ENCODE assay signal across 11 cellular contexts in the genomic region with DNA sequence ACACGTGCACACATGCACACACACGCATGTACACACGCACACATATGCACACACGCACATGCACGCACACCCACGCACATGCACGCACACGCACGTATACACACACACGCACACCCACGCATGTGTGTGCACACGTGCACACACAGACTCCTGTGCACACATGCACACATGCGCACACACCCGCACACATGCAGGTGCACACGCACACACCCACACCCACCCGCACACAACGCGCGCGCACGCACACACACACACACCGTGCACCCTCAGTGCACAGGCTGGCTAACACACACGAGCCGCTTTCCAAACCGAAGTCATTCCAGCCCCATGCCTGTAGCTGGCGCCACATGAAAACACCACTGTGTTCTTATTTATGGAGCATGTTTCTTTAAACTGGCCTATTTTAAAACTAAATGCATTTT. TPM values are rescaled to one million over a fixed set of nuclear protein-coding genes. Genes with fewer than 3 reads are reported as not detected.
DNase-seq lines count a peak whose midpoint lies in the region; ATAC-seq and TF ChIP-seq lines count a peak whose summit lies in the region.
"Had no signal": no experiment of that assay in that cellular context is flagged by ENCODE, and none has a peak within 500 bp of the region (broad histone marks: within the 10 kb centered on the region; RNA-seq: fewer than 3 reads in every experiment).

No MANE protein-coding gene starts in this region.

- H3K4me3 Mint-ChIP-seq in stimulated activated naive CD8-positive, alpha-beta T cell treated with anti-CD3 and anti-CD28 coated beads, Interleukin-15, amount 100 ng/mL, for 72 hours: no peak overlapping the region

- H3K4me1 ChIP-seq in foreskin keratinocyte (no peaks in the 10 kb centered on the region), ascending aorta (no peaks in the 10 kb centered on the region)

- H3K27me3 ChIP-seq in foreskin keratinocyte: peaks cover 31% of the 10 kb centered on the region
- H3K27me3 ChIP-seq in ascending aorta: no peaks in the 10 kb centered on the region

- no peak for DNase-seq in stimulated activated naive CD8-positive, alpha-beta T cell treated with anti-CD3 and anti-CD28 coated beads, Interleukin-15, amount 100 ng/mL, for 72 hours
- DNase-seq in stimulated activated naive CD8-positive, alpha-beta T cell treated with anti-CD3 and anti-CD28 coated beads, Interleukin-15, Interleukin-2, amounts not matched to agents 100 U/mL and 50 U/mL, for 24 hours: no peak
- DNase-seq in foreskin keratinocyte: no peak
- no peak for DNase-seq in NK-92 treated with Interleukin-12 subunit alpha and Interleukin-12 subunit beta, amount 100 ng/mL, for 24 hours (lab: John Stamatoyannopoulos, UW)
- no peak for DNase-seq in ascending aorta (ENCODE audit: low spot score in 2 of 2)
- DNase-seq: DMS79, T-helper 1 cell had no signal

- ATAC-seq in stimulated activated naive CD8-positive, alpha-beta T cell treated with anti-CD3 and anti-CD28 coated beads, Interleukin-15, amount 100 ng/mL, for 72 hours: peak; percentile 29
- no peak for ATAC-seq in stimulated activated naive CD8-positive, alpha-beta T cell treated with anti-CD3 and anti-CD28 coated beads, Interleukin-15, Interleukin-2, amounts not matched to agents 100 U/mL and 50 U/mL, for 24 hours
- ATAC-seq in SK-N-SH treated with all-trans-retinoic acid at 6 μM for 48 hours: peak; percentile 56
- no peak for ATAC-seq in foreskin keratinocyte
- no peak for ATAC-seq in HG02870 (IDR thresholded peaks at IDR 0.05; ENCODE audit: unreplicated experiment)
- ATAC-seq in HG03439 (IDR thresholded peaks at IDR 0.05; ENCODE audit: unreplicated experiment): no peak

- H3K36me3 ChIP-seq in ascending aorta: no peaks in the 10 kb centered on the region

- no peaks in the 10 kb centered on the region for H3K9me3 Mint-ChIP-seq in stimulated activated naive CD8-positive, alpha-beta T cell treated with anti-CD3 and anti-CD28 coated beads, Interleukin-15, amount 100 ng/mL, for 72 hours

- no peak overlapping the region for H3K27ac Mint-ChIP-seq in stimulated activated naive CD8-positive, alpha-beta T cell treated with anti-CD3 and anti-CD28 coated beads, Interleukin-15, amount 100 ng/mL, for 72 hours

- TF ChIP-seq CTCF in foreskin keratinocyte (conservative IDR thresholded peaks at IDR 0.05): peak; percentile 38
- TF ChIP-seq CTCF in ascending aorta (IDR thresholded peaks at IDR 0.05): no peak

- H3K27ac ChIP-seq in foreskin keratinocyte (no peak overlapping the region), ascending aorta (no peak overlapping the region)

- no peaks in the 10 kb centered on the region for H3K9me3 ChIP-seq in ascending aorta

- H3K4me1 Mint-ChIP-seq in stimulated activated naive CD8-positive, alpha-beta T cell treated with anti-CD3 and anti-CD28 coated beads, Interleukin-15, amount 100 ng/mL, for 72 hours: peaks cover 33% of the 10 kb centered on the region

- intact Hi-C loops in ascending aorta (cut with DNase I): no loop called here

- peaks cover 74% of the 10 kb centered on the region for H3K27me3 Mint-ChIP-seq in stimulated activated naive CD8-positive, alpha-beta T cell treated with anti-CD3 and anti-CD28 coated beads, Interleukin-15, amount 100 ng/mL, for 72 hours

- no peak overlapping the region for H3K4me3 ChIP-seq in ascending aorta

TF ChIP-seq in SK-N-SH treated with all-trans-retinoic acid at 6 μM for 48 hours, 23 proteins besides CTCF, POLR2A, EP300 and RAD21:
- no peak for TF ChIP-seq GLIS3 (CRISPR knock-in tag; IDR thresholded peaks at IDR 0.05)
- TF ChIP-seq SNAI2 (CRISPR knock-in tag; IDR thresholded peaks at IDR 0.05): no peak
- no peak for TF ChIP-seq POU6F1 (CRISPR knock-in tag; IDR thresholded peaks at IDR 0.05; ENCODE audit: borderline replicate concordance, low read depth)
- no peak for TF ChIP-seq ZNF8 (CRISPR knock-in tag; IDR thresholded peaks at IDR 0.05)
- no peak for TF ChIP-seq OSR1 (CRISPR knock-in tag; IDR thresholded peaks at IDR 0.05)

RNA-seq across cellular contexts. Expression of gene GALNT9, which starts 45.3 kb away (rescaled TPM):
- total RNA-seq in foreskin keratinocyte (not detected in 2 replicates), ascending aorta (not detected)
- not detected in 2 replicates for polyA plus RNA-seq in foreskin keratinocyte
- polyA plus RNA-seq: esophagus had no signal

Comparison
In these comparisons a context has a peak if more than half of its experiments do, and no peak if none do; other contexts are left out.
1. ATAC-seq: peak in stimulated activated naive CD8-positive, alpha-beta T cell treated with anti-CD3 and anti-CD28 coated beads, Interleukin-15, amount 100 ng/mL, for 72 hours (single experiment) and SK-N-SH treated with all-trans-retinoic acid at 6 μM for 48 hours (single experiment); none in stimulated activated naive CD8-positive, alpha-beta T cell treated with anti-CD3 and anti-CD28 coated beads, Interleukin-15, Interleukin-2, amounts not matched to agents 100 U/mL and 50 U/mL, for 24 hours (single experiment), foreskin keratinocyte (single experiment), HG02870 (single experiment) and HG03439 (single experiment).